8 cellular contexts compared by ENCODE assay signal in genomic region chr6:150143521-150144293, GRCh38. TPM values are rescaled to one million over a fixed set of nuclear protein-coding genes. Genes with fewer than 3 reads are reported as not detected.
DNase-seq lines count a peak whose midpoint lies in the region; ATAC-seq and TF ChIP-seq lines count a peak whose summit lies in the region.

No MANE protein-coding gene starts in this region.

- H3K9me2 ChIP-seq in PC-3 (replicated peaks; ENCODE audit: low read length) = no peaks in the 10 kb centered on the region

- H3K36me3 ChIP-seq in PC-3 (ENCODE audit: low read depth, low read length) = no peaks in the 10 kb centered on the region

- H3K27ac ChIP-seq in PC-3 (ENCODE audit: low read length) = no peak overlapping the region

- H3K9ac ChIP-seq in PC-3 (ENCODE audit: low read length) = no peak overlapping the region

- POLR2A ChIA-PET in PC-3 (lab: Charles Lee; ENCODE audit: unreplicated experiment) = no interaction called here

- H3K4me1 ChIP-seq in PC-3 (ENCODE audit: insufficient read depth, low read length) = peaks cover 39% of the 10 kb centered on the region

- ATAC-seq in PC-3 (peak; percentile 24; the same call in 1 of the 2 replicates), GM18873 (IDR thresholded peaks at IDR 0.05; ENCODE audit: low FRiP score, unreplicated experiment) (no peak)

- H3K27me3 ChIP-seq in PC-3 (ENCODE audit: low read length) = no peaks in the 10 kb centered on the region

- H2AFZ ChIP-seq in PC-3 (ENCODE audit: low read length) = peak overlapping the region; percentile 72

- CTCF ChIA-PET in PC-3 (lab: Charles Lee) = interaction anchor here (0.6 kb wide), 1 partner anchor 510 kb away, joined by 3 read pairs; no protein-coding TSS in a partner anchor

- no peak for TF ChIP-seq CTCF in PC-3 (conservative IDR thresholded peaks at IDR 0.05; ENCODE audit: low read depth, low read length)

- no peaks in the 10 kb centered on the region for H3K79me2 ChIP-seq in PC-3 (ENCODE audit: low read length)

- DNase-seq in Daoy (ENCODE audit: low read depth) = peak; percentile 59
- no peak for DNase-seq in PC-3
- DNase-seq in germinal center (ENCODE audit: low spot score) = peak; percentile 36
- peak in 8 of 10 donors; percentile 18 to 86 (median 35) for DNase-seq in posterior cingulate gyrus
- DNase-seq in NCI-H2196 (lab: John Stamatoyannopoulos, UW; ENCODE audit: unreplicated experiment) = no peak
- DNase-seq in COLO829 (ENCODE audit: low spot score) = no peak
- DNase-seq in A172 (ENCODE audit: low spot score) = no peak

- H3F3A ChIP-seq in PC-3 (ENCODE audit: low read length, unreplicated experiment) = no peaks in the 10 kb centered on the region

- peak overlapping the region; percentile 89 for H3K4me2 ChIP-seq in PC-3 (ENCODE audit: low read length)

- no peaks in the 10 kb centered on the region for H3K9me3 ChIP-seq in PC-3 (ENCODE audit: low read length)

- no TSS peak for BruUV-seq in PC-3 (replicated peaks; lab: Mats Ljungman, UMichigan)

- peak overlapping the region; percentile 71 for H3K4me3 ChIP-seq in PC-3 (ENCODE audit: low read length)

- intact Hi-C loops in PC-3 (cut with micrococcal nuclease) (no loop called here), posterior cingulate gyrus (cut with DNase I) (loop anchor here (5.0 kb wide), 2 partner anchors 61 to 254 kb away; no protein-coding TSS in a partner anchor)

- no peaks in the 10 kb centered on the region for H4K20me1 ChIP-seq in PC-3 (ENCODE audit: low read length)

RNA-seq across cellular contexts. Expression of gene PPP1R14C, which starts 0.9 kb away (rescaled TPM):
- 12.3 and 17.5 TPM in 2 replicates for total RNA-seq in Daoy (2014; rRNA removed; shearing (Covaris generic))
- total RNA-seq in PC-3 (2014; rRNA removed) = 1.1 and 3.0 TPM in 2 replicates
- total RNA-seq in A172 (2014; rRNA removed; shearing (Covaris generic)) = 0.03 and 0.60 TPM in 2 replicates

Comparison
In these comparisons a context has a peak if more than half of its experiments do, and no peak if none do; other contexts are left out.
1. DNase-seq: peak in Daoy (single experiment), germinal center (single experiment) and posterior cingulate gyrus (8 of 10); none in PC-3 (single experiment), NCI-H2196 (single experiment), COLO829 (single experiment) and A172 (single experiment).